Comparison of ENCODE assay signal across 10 cellular contexts in genomic region chr19:35870124-35870736, GRCh38. TPM values are rescaled to one million over a fixed set of nuclear protein-coding genes. Genes with fewer than 3 reads are reported as not detected.
A peak's percentile ranks its signal among the peaks of the same experiment; 100 is the strongest.
DNase-seq lines count a peak whose midpoint lies in the region; ATAC-seq and TF ChIP-seq lines count a peak whose summit lies in the region.
"Not testable (repeated sequence)": the region's sequence is repeated elsewhere in the genome, so short reads cannot be mapped to it uniquely, and the experiment has no call there.
"Had no signal": no experiment of that assay in that cellular context is flagged by ENCODE, and none has a peak within 500 bp of the region (broad histone marks: within the 10 kb centered on the region; RNA-seq: fewer than 3 reads in every experiment).

No MANE protein-coding gene starts in this region.

- H3K27me3 ChIP-seq in effector memory CD4-positive, alpha-beta T cell (replicated peaks; ENCODE audit: control insufficient read depth, insufficient read depth, low read length, poor library complexity, severe bottlenecking) = not testable (repeated sequence)

- peak overlapping the region; percentile 10; the same call in 1 of the 2 replicates for H3K4me3 ChIP-seq in LNCaP clone FGC (ENCODE audit: low read depth, low read length)
- peak overlapping the region; percentile 44 for H3K4me3 ChIP-seq in effector memory CD4-positive, alpha-beta T cell (ENCODE audit: insufficient read depth, low read depth, low read length, poor library complexity, severe bottlenecking)

- H3K27me3 Mint-ChIP-seq in activated T-helper 17 cell treated with anti-CD3 and anti-CD28 coated beads, Interleukin-2, amount 50 U/mL, for 72 hours = peaks cover 27% of the 10 kb centered on the region
- not testable (repeated sequence) for H3K27me3 Mint-ChIP-seq in progenitor cell of endocrine pancreas

- not testable (repeated sequence) for TF ChIP-seq CTCF in LNCaP clone FGC (IDR thresholded peaks at IDR 0.05; ENCODE audit: control insufficient read depth, extremely low read depth, insufficient read depth); progenitor cell of endocrine pancreas (IDR thresholded peaks at IDR 0.05; ENCODE audit: unreplicated experiment)

- not testable (repeated sequence) for H3K9me3 ChIP-seq in ES-I3 (ENCODE audit: control insufficient read depth, insufficient read depth, low read length); effector memory CD4-positive, alpha-beta T cell (ENCODE audit: control insufficient read depth, low read length)

- not testable (repeated sequence) for H3K9me3 Mint-ChIP-seq in activated T-helper 17 cell treated with anti-CD3 and anti-CD28 coated beads, Interleukin-2, amount 50 U/mL, for 72 hours; progenitor cell of endocrine pancreas (ENCODE audit: low read depth)

- H3K36me3 ChIP-seq in ES-I3 (ENCODE audit: insufficient read depth, low read length); effector memory CD4-positive, alpha-beta T cell (ENCODE audit: control insufficient read depth, insufficient read depth, low read length): not testable (repeated sequence)

- H3K9ac ChIP-seq in ES-I3 (ENCODE audit: low read depth, low read length) = peak overlapping the region; percentile 54; the same call in 1 of the 2 replicates

- peak; percentile 85 for DNase-seq in A172 (ENCODE audit: low spot score)
- DNase-seq in LNCaP clone FGC (ENCODE audit: low read depth); progenitor cell of endocrine pancreas (ENCODE audit: low spot score, unreplicated experiment): not testable (repeated sequence)
- peak; percentile 90 to 92 for DNase-seq in SHP77 (lab: John Stamatoyannopoulos, UW)
- DNase-seq in effector memory CD4-positive, alpha-beta T cell = peak in 1 of 3 donors; percentile 13
- peak; percentile 11 for DNase-seq in iris pigment epithelial cell (ENCODE audit: low read depth)

- not testable (repeated sequence) for H3K27ac Mint-ChIP-seq in activated T-helper 17 cell treated with anti-CD3 and anti-CD28 coated beads, Interleukin-2, amount 50 U/mL, for 72 hours; progenitor cell of endocrine pancreas

- H3K36me3 Mint-ChIP-seq in activated T-helper 17 cell treated with anti-CD3 and anti-CD28 coated beads, Interleukin-2, amount 50 U/mL, for 72 hours (ENCODE audit: low read depth) = not testable (repeated sequence)
- H3K36me3 Mint-ChIP-seq in progenitor cell of endocrine pancreas (ENCODE audit: insufficient read depth) = peaks cover 21% of the 10 kb centered on the region

- H3K4me1 ChIP-seq in ES-I3 (ENCODE audit: insufficient read depth, low read length) = not testable (repeated sequence)
- peaks cover 20% of the 10 kb centered on the region for H3K4me1 ChIP-seq in effector memory CD4-positive, alpha-beta T cell (ENCODE audit: control insufficient read depth, insufficient read depth, low read length, poor library complexity, severe bottlenecking)

- H3K27ac ChIP-seq in effector memory CD4-positive, alpha-beta T cell (ENCODE audit: insufficient read depth, low read length, poor library complexity, severe bottlenecking) = not testable (repeated sequence)

- H3K4me3 Mint-ChIP-seq in activated T-helper 17 cell treated with anti-CD3 and anti-CD28 coated beads, Interleukin-2, amount 50 U/mL, for 72 hours = peak overlapping the region; percentile 80
- peak overlapping the region; percentile 58 for H3K4me3 Mint-ChIP-seq in progenitor cell of endocrine pancreas (ENCODE audit: low read depth)

- peak; percentile 67 for ATAC-seq in activated T-helper 17 cell treated with anti-CD3 and anti-CD28 coated beads, Interleukin-2, amount 50 U/mL, for 72 hours (replicated peaks)

- H3K4me1 Mint-ChIP-seq in activated T-helper 17 cell treated with anti-CD3 and anti-CD28 coated beads, Interleukin-2, amount 50 U/mL, for 72 hours = peaks cover 13% of the 10 kb centered on the region
- H3K4me1 Mint-ChIP-seq in progenitor cell of endocrine pancreas (ENCODE audit: low read depth) = not testable (repeated sequence)

RNA-seq across cellular contexts. Expression of gene APLP1, which starts 1.9 kb away (rescaled TPM):
- 39.8 and 52.5 TPM in 2 replicates for total RNA-seq in A172 (2014; rRNA removed; shearing (Covaris generic))
- 1 to 10 TPM; 2.3 to 2.6 TPM for total RNA-seq in activated T-helper 17 cell treated with anti-CD3 and anti-CD28 coated beads, Interleukin-2, amount 50 U/mL, for 72 hours
- 134 and 135 TPM in 2 replicates for total RNA-seq in progenitor cell of endocrine pancreas

RNA-seq across cellular contexts. Expression of gene KIRREL2, which starts 13.5 kb away (rescaled TPM):
- total RNA-seq in A172 (2014; rRNA removed; shearing (Covaris generic)) = 0.62 and 0.83 TPM in 2 replicates
- 1 to 10 TPM; 1.0 to 1.4 TPM for total RNA-seq in activated T-helper 17 cell treated with anti-CD3 and anti-CD28 coated beads, Interleukin-2, amount 50 U/mL, for 72 hours
- total RNA-seq in progenitor cell of endocrine pancreas = 97.5 and 100.0 TPM in 2 replicates

RNA-seq across cellular contexts. Expression of gene NPHS1, which starts 17.9 kb away (rescaled TPM):
- total RNA-seq in A172 (2014; rRNA removed; shearing (Covaris generic)) = not detected in 2 replicates
- under 1 TPM in 1 of 2 donors, not detected in 1; 0.05 TPM for total RNA-seq in activated T-helper 17 cell treated with anti-CD3 and anti-CD28 coated beads, Interleukin-2, amount 50 U/mL, for 72 hours
- total RNA-seq in progenitor cell of endocrine pancreas = 15.7 and 17.5 TPM in 2 replicates
- total RNA-seq: left ventricle myocardium superior, sciatic nerve had no signal

RNA-seq across cellular contexts. Expression of gene NFKBID, which starts 30.1 kb away (rescaled TPM):
- total RNA-seq in A172 (2014; rRNA removed; shearing (Covaris generic)) = 1.7 and 2.3 TPM in 2 replicates
- total RNA-seq in activated T-helper 17 cell treated with anti-CD3 and anti-CD28 coated beads, Interleukin-2, amount 50 U/mL, for 72 hours = 100 to 1,000 TPM in 1 of 2 donors, 10 to 100 TPM in 1; 35.8 to 113 TPM
- 11.4 and 13.9 TPM in 2 replicates for total RNA-seq in progenitor cell of endocrine pancreas

RNA-seq across cellular contexts. Expression of gene HCST, which starts 32.1 kb away (rescaled TPM):
- 0.69 TPM in 1 of 2 replicates, not detected in the other for total RNA-seq in A172 (2014; rRNA removed; shearing (Covaris generic))
- 10 to 100 TPM; 45.5 to 47.6 TPM for total RNA-seq in activated T-helper 17 cell treated with anti-CD3 and anti-CD28 coated beads, Interleukin-2, amount 50 U/mL, for 72 hours
- total RNA-seq in progenitor cell of endocrine pancreas = 1.6 TPM in 1 of 2 replicates, not detected in the other

Comparison
In these comparisons a context has a peak if more than half of its experiments do, and no peak if none do; other contexts are left out.
1. RNA of gene APLP1, which starts 1.9 kb away (total RNA-seq): 134 to 135 TPM in progenitor cell of endocrine pancreas and 39.8 to 52.5 TPM in A172; 2.3 to 2.6 TPM in activated T-helper 17 cell treated with anti-CD3 and anti-CD28 coated beads, Interleukin-2, amount 50 U/mL, for 72 hours; every median in the first group is over 10 times any median in the second.
2. RNA of gene KIRREL2, which starts 13.5 kb away (total RNA-seq): 97.5 to 100.0 TPM in progenitor cell of endocrine pancreas; 1.0 to 1.4 TPM in activated T-helper 17 cell treated with anti-CD3 and anti-CD28 coated beads, Interleukin-2, amount 50 U/mL, for 72 hours and 0.62 to 0.83 TPM in A172; every median in the first group is over 10 times any median in the second.
3. RNA of gene NPHS1, which starts 17.9 kb away (total RNA-seq): 15.7 to 17.5 TPM in progenitor cell of endocrine pancreas; 0.05 TPM in activated T-helper 17 cell treated with anti-CD3 and anti-CD28 coated beads, Interleukin-2, amount 50 U/mL, for 72 hours and not detected in A172; every median in the first group is over 10 times any median in the second.